Comparison of ENCODE assay signal across 12 cellular contexts in genomic region chr2:190980630-190981214, GRCh38. TPM values are rescaled to one million over a fixed set of nuclear protein-coding genes. Genes with fewer than 3 reads are reported as not detected.
DNase-seq lines count a peak whose midpoint lies in the region; ATAC-seq and TF ChIP-seq lines count a peak whose summit lies in the region.
"Had no signal": no experiment of that assay in that cellular context is flagged by ENCODE, and none has a peak within 500 bp of the region (broad histone marks: within the 10 kb centered on the region; RNA-seq: fewer than 3 reads in every experiment).

No MANE protein-coding gene starts in this region.

- H3K9me3 ChIP-seq in endodermal cell (ENCODE audit: control insufficient read depth, low read length), result peaks cover 15% of the 10 kb centered on the region

- no peak for DNase-seq in activated naive CD4-positive, alpha-beta T cell treated with anti-CD3 and anti-CD28 coated beads for 36 hours
- no peak for DNase-seq in activated naive CD4-positive, alpha-beta T cell treated with anti-CD3 and anti-CD28 coated beads, Interleukin-2, amount 50 U/mL, for 16 hours
- DNase-seq in NCI-H774 (lab: John Stamatoyannopoulos, UW), result peak; percentile 42
- DNase-seq in endothelial cell (ENCODE audit: low spot score), result no peak
- DNase-seq in stimulated activated naive B cell treated with anti-CD40 and anti-IgM and Interleukin-4, amounts not matched to agents 10 μg/mL and 1 μg/mL and 100 μg/mL, for 72 hours, result no peak
- no peak for DNase-seq in endodermal cell
- DNase-seq: activated gamma-delta T cell; NCI-H2171 treated with DMSO at 0.1 percent for 48 hours; stimulated activated CD4-positive, alpha-beta T cell treated with anti-CD3 and anti-CD28 coated beads, Interleukin-15, amount 100 ng/mL, for 24 hours; substantia nigra had no signal

- no peaks in the 10 kb centered on the region for H3K27me3 ChIP-seq in endodermal cell (ENCODE audit: control insufficient read depth, insufficient read depth, low read length, poor library complexity, severe bottlenecking)

- H3K9me3 Mint-ChIP-seq in activated naive CD4-positive, alpha-beta T cell treated with anti-CD3 and anti-CD28 coated beads for 36 hours, result no peaks in the 10 kb centered on the region
- H3K9me3 Mint-ChIP-seq in endothelial cell (ENCODE audit: unreplicated experiment), result no peaks in the 10 kb centered on the region
- no peaks in the 10 kb centered on the region for H3K9me3 Mint-ChIP-seq in stimulated activated naive B cell treated with anti-CD40 and anti-IgM and Interleukin-4, amounts not matched to agents 10 μg/mL and 1 μg/mL and 100 μg/mL, for 72 hours
- H3K9me3 Mint-ChIP-seq in endodermal cell, result peaks cover 5% of the 10 kb centered on the region

- H3K27me3 Mint-ChIP-seq in activated naive CD4-positive, alpha-beta T cell treated with anti-CD3 and anti-CD28 coated beads for 36 hours (ENCODE audit: low read depth), result no peaks in the 10 kb centered on the region
- peaks cover 6% of the 10 kb centered on the region for H3K27me3 Mint-ChIP-seq in endothelial cell (ENCODE audit: unreplicated experiment)
- H3K27me3 Mint-ChIP-seq in stimulated activated naive B cell treated with anti-CD40 and anti-IgM and Interleukin-4, amounts not matched to agents 10 μg/mL and 1 μg/mL and 100 μg/mL, for 72 hours, result no peaks in the 10 kb centered on the region
- H3K27me3 Mint-ChIP-seq in endodermal cell (ENCODE audit: insufficient read depth), result no peaks in the 10 kb centered on the region

- H3K4me3 ChIP-seq in endodermal cell (ENCODE audit: low read length), result no peak overlapping the region

- 93 to 96% methylated on average over 8 to 10 of the region's 10 CpGs for WGBS in endodermal cell (ENCODE audit: insufficient coverage in 1 of 2, insufficient read length in 1 of 2), 2 experiments

- intact Hi-C loops in activated naive CD4-positive, alpha-beta T cell treated with anti-CD3 and anti-CD28 coated beads for 36 hours (cut with micrococcal nuclease), result loop anchor here (5.0 kb wide), 1 partner anchor 78 kb away; no protein-coding TSS in a partner anchor

- no peak overlapping the region for H3K27ac ChIP-seq in endodermal cell (ENCODE audit: low read depth, low read length)

- no peak for ATAC-seq in stimulated activated naive B cell treated with anti-CD40 and anti-IgM and Interleukin-4, amounts not matched to agents 10 μg/mL and 1 μg/mL and 100 μg/mL, for 72 hours (replicated peaks)
- no peak for ATAC-seq in HG02798 (IDR thresholded peaks at IDR 0.05; ENCODE audit: poor library complexity, unreplicated experiment)
- no peak for ATAC-seq in HG03432 (IDR thresholded peaks at IDR 0.05; ENCODE audit: unreplicated experiment)

- no peak overlapping the region for H3K9ac ChIP-seq in endodermal cell (ENCODE audit: extremely low read depth, low read length, poor library complexity, severe bottlenecking)

- peaks cover 90% of the 10 kb centered on the region for H3K36me3 Mint-ChIP-seq in activated naive CD4-positive, alpha-beta T cell treated with anti-CD3 and anti-CD28 coated beads for 36 hours (ENCODE audit: low read depth)
- H3K36me3 Mint-ChIP-seq in endothelial cell (ENCODE audit: low read depth, unreplicated experiment) (peaks cover 49% of the 10 kb centered on the region), endodermal cell (ENCODE audit: low read depth) (peaks cover 94% of the 10 kb centered on the region)
- peaks cover 54 to 78% of the 10 kb centered on the region in 2 donors for H3K36me3 Mint-ChIP-seq in stimulated activated naive B cell treated with anti-CD40 and anti-IgM and Interleukin-4, amounts not matched to agents 10 μg/mL and 1 μg/mL and 100 μg/mL, for 72 hours

- TF ChIP-seq CTCF in endothelial cell (IDR thresholded peaks at IDR 0.05; ENCODE audit: unreplicated experiment) (no peak), endodermal cell (conservative IDR thresholded peaks at IDR 0.05) (no peak)

- peaks cover 65% of the 10 kb centered on the region for H3K4me1 Mint-ChIP-seq in activated naive CD4-positive, alpha-beta T cell treated with anti-CD3 and anti-CD28 coated beads for 36 hours (ENCODE audit: low read depth)
- peaks cover 44% of the 10 kb centered on the region for H3K4me1 Mint-ChIP-seq in endothelial cell (ENCODE audit: unreplicated experiment)
- peaks cover 15 to 31% of the 10 kb centered on the region in 2 donors for H3K4me1 Mint-ChIP-seq in stimulated activated naive B cell treated with anti-CD40 and anti-IgM and Interleukin-4, amounts not matched to agents 10 μg/mL and 1 μg/mL and 100 μg/mL, for 72 hours
- peaks cover 17% of the 10 kb centered on the region for H3K4me1 Mint-ChIP-seq in endodermal cell

- H3K4me1 ChIP-seq in endodermal cell (ENCODE audit: control insufficient read depth, insufficient read depth, low read length), result no peaks in the 10 kb centered on the region

- peaks cover 99% of the 10 kb centered on the region for H3K36me3 ChIP-seq in endodermal cell (ENCODE audit: control insufficient read depth, insufficient read depth, low read length)

- peak overlapping the region; percentile 73 for H3K27ac Mint-ChIP-seq in activated naive CD4-positive, alpha-beta T cell treated with anti-CD3 and anti-CD28 coated beads for 36 hours
- H3K27ac Mint-ChIP-seq in endothelial cell (ENCODE audit: unreplicated experiment) (peak overlapping the region; percentile 94), endodermal cell (no peak overlapping the region)
- peak overlapping the region; percentile 68 for H3K27ac Mint-ChIP-seq in stimulated activated naive B cell treated with anti-CD40 and anti-IgM and Interleukin-4, amounts not matched to agents 10 μg/mL and 1 μg/mL and 100 μg/mL, for 72 hours

- no peak overlapping the region for H3K4me3 Mint-ChIP-seq in activated naive CD4-positive, alpha-beta T cell treated with anti-CD3 and anti-CD28 coated beads for 36 hours
- H3K4me3 Mint-ChIP-seq in endothelial cell (ENCODE audit: unreplicated experiment), result peak overlapping the region; percentile 54
- no peak overlapping the region for H3K4me3 Mint-ChIP-seq in stimulated activated naive B cell treated with anti-CD40 and anti-IgM and Interleukin-4, amounts not matched to agents 10 μg/mL and 1 μg/mL and 100 μg/mL, for 72 hours
- H3K4me3 Mint-ChIP-seq in endodermal cell, result no peak overlapping the region

- CTCF ChIA-PET in activated naive CD4-positive, alpha-beta T cell treated with anti-CD3 and anti-CD28 coated beads for 36 hours (lab: Charles Lee), result no interaction called here

RNA-seq across cellular contexts. Expression of gene STAT1, which starts 33.2 kb away (rescaled TPM):
- 100 to 1,000 TPM; 376 to 402 TPM for total RNA-seq in activated naive CD4-positive, alpha-beta T cell treated with anti-CD3 and anti-CD28 coated beads for 36 hours
- 30.1 TPM for total RNA-seq in endothelial cell (ENCODE audit: unreplicated experiment)
- 10 to 100 TPM; 48.3 to 74.4 TPM for total RNA-seq in endodermal cell
- polyA plus RNA-seq in endodermal cell (2013, experiment 1 of 2), result 41.6 TPM
- polyA plus RNA-seq in endodermal cell (2013, experiment 2 of 2), result 42.0 TPM

Comparison
In these comparisons a context has a peak if more than half of its experiments do, and no peak if none do; other contexts are left out.
1. RNA of gene STAT1, which starts 33.2 kb away (total RNA-seq): 376 to 402 TPM in activated naive CD4-positive, alpha-beta T cell treated with anti-CD3 and anti-CD28 coated beads for 36 hours; 48.3 to 74.4 TPM in endodermal cell and 30.1 TPM in endothelial cell (single experiment); every median in the first group is over 4 times any median in the second.